In genomic region chr10:110827410-110827809, GRCh38 we compare ENCODE assay signal across 16 cellular contexts. TPM values are rescaled to one million over a fixed set of nuclear protein-coding genes. Genes with fewer than 3 reads are reported as not detected.
A peak's percentile ranks its signal among the peaks of the same experiment; 100 is the strongest.
DNase-seq lines count a peak whose midpoint lies in the region; ATAC-seq and TF ChIP-seq lines count a peak whose summit lies in the region.
"Had no signal": no experiment of that assay in that cellular context is flagged by ENCODE, and none has a peak within 500 bp of the region (broad histone marks: within the 10 kb centered on the region; RNA-seq: fewer than 3 reads in every experiment).

No MANE protein-coding gene starts in this region.

- no peak overlapping the region for H2BK120ac ChIP-seq in neuronal stem cell (ENCODE audit: low read depth, low read length)

- no peak overlapping the region for H3K4me2 ChIP-seq in neuronal stem cell (ENCODE audit: insufficient read depth, low read length, poor library complexity, severe bottlenecking)

- H2BK15ac ChIP-seq in neuronal stem cell (ENCODE audit: low read length) = peak overlapping the region; percentile 45

- DNase-seq in heart left ventricle (no peak), left cardiac atrium (no peak), epithelial cell of esophagus (ENCODE audit: low read depth) (peak; percentile 93), neuronal stem cell (ENCODE audit: low spot score) (no peak), transverse colon (no peak), NCI-H2081 treated with DMSO at 0.1 percent for 48 hours (lab: John Stamatoyannopoulos, UW) (no peak), body of pancreas (no peak)
- DNase-seq: activated CD4-positive, alpha-beta T cell treated with anti-CD3 and anti-CD28 coated beads for 48 hours; activated naive CD8-positive, alpha-beta T cell treated with anti-CD3 and anti-CD28 coated beads for 36 hours; dorsolateral prefrontal cortex; GOT3; islet precursor cell; NK-92 treated with Interleukin-12 subunit alpha and Interleukin-12 subunit beta, amount 100 ng/mL, for 24 hours; SIG-M5 had no signal

- no peak overlapping the region for H2BK5ac ChIP-seq in neuronal stem cell (ENCODE audit: low read length)

- ATAC-seq in heart left ventricle = no peak
- no peak for ATAC-seq in left cardiac atrium
- no peak for ATAC-seq in GM18870 (IDR thresholded peaks at IDR 0.05; ENCODE audit: unreplicated experiment)
- no peak for ATAC-seq in body of pancreas

- no peak for TF ChIP-seq POLR2A in heart left ventricle (IDR thresholded peaks at IDR 0.05)
- TF ChIP-seq POLR2A in transverse colon (IDR thresholded peaks at IDR 0.05) = no peak
- no peak for TF ChIP-seq POLR2A in body of pancreas (IDR thresholded peaks at IDR 0.05)

- no peak overlapping the region for H3K9ac ChIP-seq in neuronal stem cell (ENCODE audit: low read depth, low read length, poor library complexity)

- no peak for TF ChIP-seq EP300 in transverse colon (IDR thresholded peaks at IDR 0.05; ENCODE audit: low read depth)

- intact Hi-C loops in heart left ventricle (cut with DNase I) = loop anchor here in 1 of 10 donors (5.0 kb wide), 1 partner anchor 40 kb away; no protein-coding TSS in a partner anchor
- intact Hi-C loops in left cardiac atrium (cut with DNase I) = no loop called here
- intact Hi-C loops in transverse colon (cut with DNase I; ENCODE audit: low total_unique reads) = loop anchor here (10.0 kb wide), 1 partner anchor 47 kb away; the partner anchor contains the start of gene PDCD4
- intact Hi-C loops in body of pancreas (cut with DNase I) = no loop called here

- H3K27me3 ChIP-seq in heart left ventricle = no peaks in the 10 kb centered on the region
- no peaks in the 10 kb centered on the region for H3K27me3 ChIP-seq in neuronal stem cell (ENCODE audit: control insufficient read depth in 3 of 3, insufficient read depth in 3 of 3, low read depth in 1 of 3, low read length in 3 of 3)
- H3K27me3 ChIP-seq in transverse colon = no peaks in the 10 kb centered on the region
- H3K27me3 ChIP-seq in body of pancreas = no peaks in the 10 kb centered on the region
- H3K27me3 ChIP-seq: dorsolateral prefrontal cortex, ovary had no signal

- in situ Hi-C loops in transverse colon (cut with MboI; ENCODE audit: low pct_ligation_motif_present in 1 of 4, low pct_unique_long_range_greater_than_20kb in 1 of 4, low sequenced_read_pairs in 3 of 4) = no loop called here

- no peak overlapping the region for H2BK12ac ChIP-seq in neuronal stem cell (ENCODE audit: low read length)

- peaks cover 0 to 82% (median 11%) of the 10 kb centered on the region in 9 donors for H3K36me3 ChIP-seq in heart left ventricle
- no peaks in the 10 kb centered on the region for H3K36me3 ChIP-seq in neuronal stem cell (replicated peaks in 1 of 2; ENCODE audit: control insufficient read depth in 2 of 2, insufficient read depth in 2 of 2, low read length in 2 of 2)
- no peaks in the 10 kb centered on the region for H3K36me3 ChIP-seq in transverse colon
- no peaks in the 10 kb centered on the region for H3K36me3 ChIP-seq in body of pancreas (replicated peaks in 1 of 2; ENCODE audit: insufficient read depth in 1 of 2, low read depth in 2 of 2)
- H3K36me3 ChIP-seq: ovary had no signal

- no peak overlapping the region for H3K4me3 ChIP-seq in heart left ventricle
- H3K4me3 ChIP-seq in epithelial cell of esophagus (ENCODE audit: low read length) = no peak overlapping the region
- no peak overlapping the region for H3K4me3 ChIP-seq in neuronal stem cell (ENCODE audit: low read length in 2 of 2)
- no peak overlapping the region for H3K4me3 ChIP-seq in transverse colon
- H3K4me3 ChIP-seq in body of pancreas = no peak overlapping the region
- H3K4me3 ChIP-seq: dorsolateral prefrontal cortex, ovary had no signal

- no peak overlapping the region for H2AFZ ChIP-seq in neuronal stem cell (ENCODE audit: low read length)

- 57 to 60% (median 58%) methylated on average over 4 of the region's 4 CpGs for WGBS in heart left ventricle, 4 donors
- WGBS in neuronal stem cell (ENCODE audit: extremely low coverage in 2 of 2, insufficient read length in 2 of 2, insufficient replicate concordance in 1 of 2), 2 donors = no CpG with 5 or more reads among the region's 4 CpGs
- 63 to 71% methylated on average over 1 to 4 of the region's 4 CpGs for WGBS in transverse colon (ENCODE audit: low coverage in 1 of 2), 2 donors
- WGBS in body of pancreas, 2 donors = 65 to 66% methylated on average over 4 of the region's 4 CpGs

- H3K4ac ChIP-seq in neuronal stem cell (ENCODE audit: low read length) = no peak overlapping the region

- H3K9me3 ChIP-seq in heart left ventricle (no peaks in the 10 kb centered on the region), neuronal stem cell (replicated peaks in 1 of 2; ENCODE audit: control insufficient read depth in 2 of 2, insufficient read depth in 1 of 2, low read depth in 1 of 2, low read length in 2 of 2) (no peaks in the 10 kb centered on the region), transverse colon (no peaks in the 10 kb centered on the region), body of pancreas (no peaks in the 10 kb centered on the region)
- H3K9me3 ChIP-seq: ovary had no signal

- H3K14ac ChIP-seq in neuronal stem cell (ENCODE audit: low read length) = no peak overlapping the region

- H4K8ac ChIP-seq in neuronal stem cell (ENCODE audit: low read depth, low read length) = no peak overlapping the region

- no peak for TF ChIP-seq CTCF in heart left ventricle (IDR thresholded peaks at IDR 0.05)
- no peak for TF ChIP-seq CTCF in epithelial cell of esophagus (IDR thresholded peaks at IDR 0.05; ENCODE audit: insufficient read depth, low read depth, low read length, missing control alignments)
- TF ChIP-seq CTCF in transverse colon (IDR thresholded peaks at IDR 0.05) = no peak
- no peak for TF ChIP-seq CTCF in body of pancreas (IDR thresholded peaks at IDR 0.05)

- H3K79me1 ChIP-seq in neuronal stem cell (ENCODE audit: low read depth, low read length) = no peaks in the 10 kb centered on the region

- H2AK5ac ChIP-seq in neuronal stem cell (ENCODE audit: low read depth, low read length) = peak overlapping the region; percentile 77

- no peak overlapping the region for H4K91ac ChIP-seq in neuronal stem cell (ENCODE audit: low read depth, low read length, poor library complexity)

- no peak overlapping the region for H3K18ac ChIP-seq in neuronal stem cell (ENCODE audit: low read length)

- H3K4me1 ChIP-seq in heart left ventricle = peaks cover 0 to 62% (median 14%) of the 10 kb centered on the region in 12 donors
- H3K4me1 ChIP-seq in neuronal stem cell (ENCODE audit: control insufficient read depth in 2 of 2, insufficient read depth in 1 of 2, low read depth in 1 of 2, low read length in 2 of 2) = peaks cover 27 to 38% of the 10 kb centered on the region in 2 donors
- H3K4me1 ChIP-seq in transverse colon = peaks cover 22 to 55% (median 28%) of the 10 kb centered on the region in 4 donors
- peaks cover 34% of the 10 kb centered on the region for H3K4me1 ChIP-seq in body of pancreas

- H3K23ac ChIP-seq in neuronal stem cell (ENCODE audit: low read depth, low read length, poor library complexity) = no peak overlapping the region

- H3K27ac ChIP-seq in heart left ventricle (peak overlapping the region in 7 of 12 donors; percentile 7 to 85 (median 32)), neuronal stem cell (replicated peaks; ENCODE audit: low read length) (no peak overlapping the region), transverse colon (peak overlapping the region; percentile 31 to 87 (median 80)), body of pancreas (no peak overlapping the region)

RNA-seq across cellular contexts. Expression of gene PDCD4, which starts 44.3 kb away (rescaled TPM):
- total RNA-seq in heart left ventricle (10 to 100 TPM; 21.7 to 73.2 (median 44.1) TPM), left cardiac atrium (10 to 100 TPM; 46.7 to 71.2 TPM), transverse colon (100 to 1,000 TPM in 3 of 4 donors, 10 to 100 TPM in 1; 98.3 to 724 (median 511) TPM), body of pancreas (100 to 1,000 TPM; 332 to 458 TPM)
- 10 to 100 TPM; 18.2 to 30.1 TPM for polyA plus RNA-seq in heart left ventricle
- polyA plus RNA-seq in neuronal stem cell (2013, experiment 1 of 2) = 86.5 TPM
- 87.2 TPM for polyA plus RNA-seq in neuronal stem cell (2013, experiment 2 of 2)

Comparison
In these comparisons a context has a peak if more than half of its experiments do, and no peak if none do; other contexts are left out.
1. H3K27ac ChIP-seq: peak in heart left ventricle (7 of 12) and transverse colon (4 of 4); none in neuronal stem cell (single experiment) and body of pancreas (0 of 4).